In the genomic region with DNA sequence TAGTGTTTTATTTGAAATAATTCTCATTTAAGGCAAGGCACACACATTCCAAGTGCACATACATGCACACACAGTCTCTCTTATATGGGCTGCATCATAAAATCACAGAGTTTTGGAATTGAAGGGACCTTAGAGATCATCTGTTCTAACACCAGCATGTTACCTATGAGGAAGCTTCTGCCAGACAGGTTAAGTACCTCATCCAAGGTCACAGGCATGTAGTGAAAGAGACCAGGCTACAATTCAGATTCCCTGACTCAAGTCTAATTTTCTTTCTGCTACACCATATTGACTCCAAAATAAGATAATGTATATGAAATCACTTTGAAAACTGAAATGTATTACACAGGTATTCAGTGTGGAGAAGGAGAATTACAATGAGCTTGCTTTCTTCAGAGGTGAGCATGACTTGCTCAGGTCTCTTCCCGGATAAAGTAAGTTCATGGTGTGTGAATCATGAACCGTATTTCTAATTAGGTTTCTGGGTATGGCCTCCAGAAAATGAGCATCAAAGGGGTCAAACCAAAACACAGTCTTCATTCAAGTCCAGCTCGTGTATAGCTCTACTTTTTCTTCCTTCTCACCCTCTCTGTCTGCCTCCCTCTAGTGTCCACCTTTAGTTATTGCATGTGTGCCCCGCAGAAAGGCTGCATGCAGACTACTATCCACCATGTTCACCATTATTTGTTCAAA, we compare ENCODE assay signal across 8 cellular contexts.
DNase-seq lines count a peak whose midpoint lies in the region; ATAC-seq and TF ChIP-seq lines count a peak whose summit lies in the region.

No MANE protein-coding gene starts in this region.

- peak; percentile 50 for DNase-seq in ELF-1 (ENCODE audit: low read depth, low spot score)
- peak; percentile 26 for DNase-seq in NCI-H2107 (lab: John Stamatoyannopoulos, UW)
- peak in 43 of 61 donors; percentile 1 to 54 (median 13) for DNase-seq in caudate nucleus (lab: John Stamatoyannopoulos, UW)
- DNase-seq in left lobe of liver (ENCODE audit: low spot score): peak; percentile 51
- peak; percentile 28 to 46 (median 43) for DNase-seq in stimulated activated CD4-positive, alpha-beta T cell treated with anti-CD3 and anti-CD28 coated beads, TNF-alpha, amount 100 ng/mL, for 24 hours (ENCODE audit: low read depth in 3 of 3)

- no peak overlapping the region for H3K27ac ChIP-seq in caudate nucleus (ENCODE audit: low read depth, low read length)

- ATAC-seq in HG02678 (IDR thresholded peaks at IDR 0.05; ENCODE audit: unreplicated experiment): peak; percentile 74
- peak; percentile 99 for ATAC-seq in left lobe of liver
- ATAC-seq in GM21381 (IDR thresholded peaks at IDR 0.05; ENCODE audit: unreplicated experiment): no peak

- no peak overlapping the region for H3K4me3 ChIP-seq in WI38 (ENCODE audit: low read depth, low read length)

- TF ChIP-seq CTCF in WI38 (IDR thresholded peaks at IDR 0.05; ENCODE audit: low read depth, low read length): peak; percentile 91
